1 cellular context compared by ENCODE assay signal in genomic region chr1:231701306-231701705, GRCh38.
TF ChIP-seq lines count a peak whose summit lies in the region.

No MANE protein-coding gene starts in this region.

TF ChIP-seq in IMR-90, 13 proteins besides CTCF, POLR2A, EP300 and RAD21:
- TF ChIP-seq MAZ (IDR thresholded peaks at IDR 0.05; ENCODE audit: borderline replicate concordance, low read depth, low read length) (no peak), RCOR1 (IDR thresholded peaks at IDR 0.05; ENCODE audit: insufficient replicate concordance, low read length) (no peak), BHLHE40 (IDR thresholded peaks at IDR 0.05; ENCODE audit: low read depth, low read length) (no peak), NFE2L2 (IDR thresholded peaks at IDR 0.05; ENCODE audit: low read depth, low read length) (no peak), MXI1 (IDR thresholded peaks at IDR 0.05; ENCODE audit: borderline replicate concordance, low read depth, low read length) (no peak)
- TF ChIP-seq, protein P1, sequence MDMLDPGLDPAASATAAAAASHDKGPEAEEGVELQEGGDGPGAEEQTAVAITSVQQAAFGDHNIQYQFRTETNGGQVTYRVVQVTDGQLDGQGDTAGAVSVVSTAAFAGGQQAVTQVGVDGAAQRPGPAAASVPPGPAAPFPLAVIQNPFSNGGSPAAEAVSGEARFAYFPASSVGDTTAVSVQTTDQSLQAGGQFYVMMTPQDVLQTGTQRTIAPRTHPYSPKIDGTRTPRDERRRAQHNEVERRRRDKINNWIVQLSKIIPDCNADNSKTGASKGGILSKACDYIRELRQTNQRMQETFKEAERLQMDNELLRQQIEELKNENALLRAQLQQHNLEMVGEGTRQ (IDR thresholded peaks at IDR 0.05; ENCODE audit: low read depth, low read length) = no peak
